ENCODE assay signal across 17 cellular contexts in the genomic region with DNA sequence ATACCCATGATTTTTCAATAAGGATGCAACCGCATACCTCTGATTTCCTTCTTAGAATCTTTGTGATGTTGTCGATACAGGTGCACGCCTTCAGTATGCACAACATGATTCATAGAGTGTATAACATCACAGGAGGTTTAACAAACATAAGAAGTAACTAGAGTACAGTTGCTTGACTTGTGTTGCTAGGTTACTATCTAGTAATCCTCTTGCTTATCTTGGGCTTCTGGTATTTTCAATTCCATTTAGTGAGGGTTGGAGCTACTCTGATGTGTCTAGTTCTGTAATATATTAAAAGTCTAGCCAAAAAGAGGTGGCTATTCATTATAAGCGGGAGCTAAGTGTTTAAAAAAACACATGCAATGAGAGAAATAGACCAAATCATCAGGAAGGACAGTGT.
DNase-seq lines count a peak whose midpoint lies in the region; ATAC-seq, FAIRE-seq and TF ChIP-seq lines count a peak whose summit lies in the region.
"Had no signal": no experiment of that assay in that cellular context is flagged by ENCODE, and none has a peak within 500 bp of the region (broad histone marks: within the 10 kb centered on the region; RNA-seq: fewer than 3 reads in every experiment).

No MANE protein-coding gene starts in this region.

- WGBS in A549 (ENCODE audit: missing lambda C conversion rate), result 9% methylated on average over 4 of the region's 4 CpGs

- TF ChIP-seq EP300 in A549 (IDR thresholded peaks at IDR 0.05), result no peak

- H3K4me3 ChIP-seq in A549 (no peak overlapping the region), lower lobe of right lung (no peak overlapping the region)
- H3K4me3 ChIP-seq: esophagus muscularis mucosa, thoracic aorta had no signal

- TF ChIP-seq CTCF in A549 (IDR thresholded peaks at IDR 0.05) (no peak), lower lobe of right lung (IDR thresholded peaks at IDR 0.05) (no peak), glutamatergic neuron (IDR thresholded peaks at IDR 0.05; ENCODE audit: partially characterized antibody, unreplicated experiment) (no peak)

- H3K4me1 Mint-ChIP-seq in glutamatergic neuron (ENCODE audit: low read depth, unreplicated experiment), result no peaks in the 10 kb centered on the region
- H3K4me1 Mint-ChIP-seq: activated naive CD8-positive, alpha-beta T cell treated with anti-CD3 and anti-CD28 coated beads, Interleukin-2, amount 10 ng/mL, durations not matched to agents 7 days and 5 days had no signal

- no peaks in the 10 kb centered on the region for H3K27me3 Mint-ChIP-seq in glutamatergic neuron (ENCODE audit: unreplicated experiment)
- H3K27me3 Mint-ChIP-seq: activated naive CD8-positive, alpha-beta T cell treated with anti-CD3 and anti-CD28 coated beads, Interleukin-2, amount 10 ng/mL, durations not matched to agents 7 days and 5 days had no signal

- H3K27ac ChIP-seq in A549, result 0 out of 6 replicates have a peak overlapping the region, but pooled peaks of 1 of the 2 experiments have one; percentile 25
- no peak overlapping the region for H3K27ac ChIP-seq in lower lobe of right lung
- H3K27ac ChIP-seq: esophagus muscularis mucosa, parathyroid adenoma, thoracic aorta had no signal

- POLR2A ChIA-PET in A549 (lab: Yijun Ruan, JAX), result no interaction called here

- no peak overlapping the region for H3K27ac Mint-ChIP-seq in glutamatergic neuron (ENCODE audit: unreplicated experiment)
- H3K27ac Mint-ChIP-seq: activated naive CD8-positive, alpha-beta T cell treated with anti-CD3 and anti-CD28 coated beads, Interleukin-2, amount 10 ng/mL, durations not matched to agents 7 days and 5 days had no signal

- no peaks in the 10 kb centered on the region for H3K36me3 Mint-ChIP-seq in glutamatergic neuron (ENCODE audit: unreplicated experiment)
- H3K36me3 Mint-ChIP-seq: activated naive CD8-positive, alpha-beta T cell treated with anti-CD3 and anti-CD28 coated beads, Interleukin-2, amount 10 ng/mL, durations not matched to agents 7 days and 5 days had no signal

- TF ChIP-seq POLR2A in A549 (IDR thresholded peaks at IDR 0.05; ENCODE audit: low read length) (no peak), erythroblast (IDR thresholded peaks at IDR 0.05; ENCODE audit: low read length) (no peak)

- peak; percentile 41 to 64; a peak in 4 of 6 replicates for ATAC-seq in A549
- ATAC-seq in lower lobe of right lung, result peak; percentile 88 to 93
- no peak for ATAC-seq in HG03469 (IDR thresholded peaks at IDR 0.05; ENCODE audit: unreplicated experiment)
- ATAC-seq: HCT116 had no signal

- H3K4me1 ChIP-seq in A549 (peaks cover 23% of the 10 kb centered on the region; the same call in 2 of the 3 replicates), lower lobe of right lung (no peaks in the 10 kb centered on the region)

- no peaks in the 10 kb centered on the region for H3K9me3 Mint-ChIP-seq in glutamatergic neuron (ENCODE audit: unreplicated experiment)

- peak; percentile 4 to 58 for DNase-seq in A549 (ENCODE audit: low read depth in 1 of 2, low spot score in 1 of 2)
- peak; percentile 67 for DNase-seq in OCI-M1 (lab: John Stamatoyannopoulos, UW)
- DNase-seq in erythroblast (lab: John Stamatoyannopoulos, UW), result peak; percentile 6 to 10
- DNase-seq in lower lobe of right lung, result no peak
- DNase-seq in glutamatergic neuron, result no peak
- no peak for DNase-seq in stimulated activated CD4-positive, alpha-beta T cell treated with anti-CD3 and anti-CD28 coated beads, Interleukin-1b, Interleukin-23, amount 100 ng/mL, for 48 hours
- no peak for DNase-seq in nucleus accumbens (lab: John Stamatoyannopoulos, UW)
- DNase-seq: activated CD4-positive, alpha-beta T cell treated with anti-CD3 and anti-CD28 coated beads for 1 hour; activated naive CD8-positive, alpha-beta T cell treated with anti-CD3 and anti-CD28 coated beads, Interleukin-2, amount 10 ng/mL, durations not matched to agents 7 days and 5 days; cortex of kidney; DMS79 treated with DMSO at 0.1 percent for 48 hours; NCI-H2171 treated with DMSO at 0.1 percent for 48 hours had no signal

- peak overlapping the region; percentile 20; the same call in 2 of the 3 replicates for H3K4me2 ChIP-seq in A549

- H3K9me3 ChIP-seq in A549 (no peaks in the 10 kb centered on the region), lower lobe of right lung (no peaks in the 10 kb centered on the region)
- H3K9me3 ChIP-seq: esophagus muscularis mucosa, thoracic aorta had no signal

- no peaks in the 10 kb centered on the region for H3K27me3 ChIP-seq in lower lobe of right lung (ENCODE audit: low read depth)
- H3K27me3 ChIP-seq: esophagus muscularis mucosa had no signal

- CTCF ChIA-PET in A549 (lab: Yijun Ruan, JAX), result no interaction called here

- no peaks in the 10 kb centered on the region for H3K36me3 ChIP-seq in lower lobe of right lung
- H3K36me3 ChIP-seq: esophagus muscularis mucosa, thoracic aorta had no signal

- TF ChIP-seq RAD21 in A549 (conservative IDR thresholded peaks at IDR 0.05 in 1 of 2, IDR thresholded peaks at IDR 0.05 in 1 of 2), result no peak

- FAIRE-seq in A549 (lab: Jason Lieb, UNC), result no peak

- intact Hi-C loops in lower lobe of right lung (cut with DNase I), result no loop called here

- H3K4me3 Mint-ChIP-seq in glutamatergic neuron (ENCODE audit: unreplicated experiment), result no peak overlapping the region
- H3K4me3 Mint-ChIP-seq: activated naive CD8-positive, alpha-beta T cell treated with anti-CD3 and anti-CD28 coated beads, Interleukin-2, amount 10 ng/mL, durations not matched to agents 7 days and 5 days had no signal

TF ChIP-seq in A549, 52 proteins besides CTCF, POLR2A, EP300 and RAD21:
- TF ChIP-seq FOSL2 (IDR thresholded peaks at IDR 0.05), result no peak
- 0 out of 2 replicates have a peak, but pooled peaks have one; percentile 6 for TF ChIP-seq FOSL2 (CRISPR knock-in tag; IDR thresholded peaks at IDR 0.05)
- TF ChIP-seq ZSCAN20 (CRISPR knock-in tag; IDR thresholded peaks at IDR 0.05), result no peak
- TF ChIP-seq RARB (CRISPR knock-in tag; IDR thresholded peaks at IDR 0.05), result no peak
- TF ChIP-seq RNF2 (IDR thresholded peaks at IDR 0.05; ENCODE audit: borderline replicate concordance, low read depth), result no peak
- no peak for TF ChIP-seq KDM1A (IDR thresholded peaks at IDR 0.05; ENCODE audit: low read depth)
- no peak for TF ChIP-seq ATOH8 (CRISPR knock-in tag; IDR thresholded peaks at IDR 0.05; ENCODE audit: low read depth)
- TF ChIP-seq EHF (CRISPR knock-in tag; IDR thresholded peaks at IDR 0.05), result no peak
- no peak for TF ChIP-seq NR3C1 (IDR thresholded peaks at IDR 0.05)
- TF ChIP-seq GATA3 (IDR thresholded peaks at IDR 0.05; ENCODE audit: borderline replicate concordance), result peak; percentile 61; the same call in 1 of the 2 replicates
- no peak for TF ChIP-seq HEYL (CRISPR knock-in tag; IDR thresholded peaks at IDR 0.05)
- TF ChIP-seq MAX (IDR thresholded peaks at IDR 0.05), result no peak
- no peak for TF ChIP-seq CHD4 (IDR thresholded peaks at IDR 0.05; ENCODE audit: borderline replicate concordance)
- no peak for TF ChIP-seq CHD2 (IDR thresholded peaks at IDR 0.05; ENCODE audit: low read length, partially characterized antibody)
- no peak for TF ChIP-seq KDM5A (IDR thresholded peaks at IDR 0.05)

Comparison
In these comparisons a context has a peak if more than half of its experiments do, and no peak if none do; other contexts are left out.
1. DNase-seq: peak in A549 (2 of 2), OCI-M1 (single experiment) and erythroblast (2 of 2); none in lower lobe of right lung (single experiment), glutamatergic neuron (single experiment), stimulated activated CD4-positive, alpha-beta T cell treated with anti-CD3 and anti-CD28 coated beads, Interleukin-1b, Interleukin-23, amount 100 ng/mL, for 48 hours (single experiment) and nucleus accumbens (0 of 56).